In the genomic region with DNA sequence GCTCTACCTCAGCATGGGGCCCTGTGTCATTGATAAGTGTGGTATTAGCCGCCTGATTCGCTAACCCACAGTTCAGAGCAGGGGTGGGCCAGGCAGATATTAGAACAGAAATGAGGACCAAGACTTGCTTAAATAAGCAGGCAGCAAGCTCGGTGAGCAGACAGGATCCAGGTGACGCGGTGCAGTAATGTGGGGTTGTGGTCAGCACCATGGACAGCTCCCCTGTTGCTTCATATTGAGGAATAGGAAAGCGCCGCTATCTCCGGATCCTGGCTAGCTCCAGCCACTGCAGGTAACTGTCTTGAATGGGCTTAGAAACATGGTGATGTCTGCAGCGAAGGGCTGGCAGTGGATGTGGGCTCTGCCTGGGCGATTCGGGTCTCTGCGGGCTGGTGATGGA, we compare ENCODE assay signal across 8 cellular contexts. TPM values are rescaled to one million over a fixed set of nuclear protein-coding genes. Genes with fewer than 3 reads are reported as not detected.
A peak's percentile ranks its signal among the peaks of the same experiment; 100 is the strongest.
DNase-seq lines count a peak whose midpoint lies in the region; ATAC-seq and TF ChIP-seq lines count a peak whose summit lies in the region.

No MANE protein-coding gene starts in this region.

- intact Hi-C loops in activated CD4-positive, alpha-beta T cell treated with anti-CD3 and anti-CD28 coated beads, Interleukin-2, amount 10 ng/mL, durations not matched to agents 24 days and 14 days (cut with micrococcal nuclease), result no loop called here

- in situ Hi-C loops in ACHN (cut with HindIII; ENCODE audit: low pct_ligation_motif_present, low pct_unique_long_range_greater_than_20kb, low sequenced_read_pairs), result no loop called here

- H3K4me3 Mint-ChIP-seq in activated CD4-positive, alpha-beta T cell treated with anti-CD3 and anti-CD28 coated beads, Interleukin-2, amount 10 ng/mL, durations not matched to agents 24 days and 14 days, result no peak overlapping the region
- no peak overlapping the region for H3K4me3 Mint-ChIP-seq in neural crest cell

- DNase-seq in ACHN (peak; percentile 67), HK-2 (ENCODE audit: unreplicated experiment) (peak; percentile 65), neural crest cell (ENCODE audit: low read depth, low spot score) (peak; percentile 80), NCI-H526 (lab: John Stamatoyannopoulos, UW) (no peak), NCI-H2081 (lab: John Stamatoyannopoulos, UW) (no peak)
- DNase-seq in activated CD4-positive, alpha-beta T cell treated with anti-CD3 and anti-CD28 coated beads, Interleukin-2, amount 10 ng/mL, durations not matched to agents 24 days and 14 days, result peak; percentile 87

- ATAC-seq in esophagus mucosa, result peak; percentile 77
- ATAC-seq in HG03135 (IDR thresholded peaks at IDR 0.05; ENCODE audit: unreplicated experiment), result no peak

- H3K27me3 Mint-ChIP-seq in activated CD4-positive, alpha-beta T cell treated with anti-CD3 and anti-CD28 coated beads, Interleukin-2, amount 10 ng/mL, durations not matched to agents 24 days and 14 days, result no peaks in the 10 kb centered on the region
- peaks cover 60% of the 10 kb centered on the region for H3K27me3 Mint-ChIP-seq in neural crest cell (ENCODE audit: low read depth)

- no peak overlapping the region for H3K27ac Mint-ChIP-seq in activated CD4-positive, alpha-beta T cell treated with anti-CD3 and anti-CD28 coated beads, Interleukin-2, amount 10 ng/mL, durations not matched to agents 24 days and 14 days
- no peak overlapping the region for H3K27ac Mint-ChIP-seq in neural crest cell (ENCODE audit: unreplicated experiment)

- H3K36me3 Mint-ChIP-seq in activated CD4-positive, alpha-beta T cell treated with anti-CD3 and anti-CD28 coated beads, Interleukin-2, amount 10 ng/mL, durations not matched to agents 24 days and 14 days (ENCODE audit: low read depth), result no peaks in the 10 kb centered on the region
- no peaks in the 10 kb centered on the region for H3K36me3 Mint-ChIP-seq in neural crest cell (ENCODE audit: low read depth)

- TF ChIP-seq CTCF in neural crest cell (conservative IDR thresholded peaks at IDR 0.05), result no peak

- H3K9me3 Mint-ChIP-seq in activated CD4-positive, alpha-beta T cell treated with anti-CD3 and anti-CD28 coated beads, Interleukin-2, amount 10 ng/mL, durations not matched to agents 24 days and 14 days, result no peaks in the 10 kb centered on the region
- no peaks in the 10 kb centered on the region for H3K9me3 Mint-ChIP-seq in neural crest cell

- H3K4me1 Mint-ChIP-seq in activated CD4-positive, alpha-beta T cell treated with anti-CD3 and anti-CD28 coated beads, Interleukin-2, amount 10 ng/mL, durations not matched to agents 24 days and 14 days, result no peaks in the 10 kb centered on the region
- H3K4me1 Mint-ChIP-seq in neural crest cell, result no peaks in the 10 kb centered on the region

RNA-seq across cellular contexts. Expression of a gene that starts 51.3 kb away (rescaled TPM):
- not detected in 2 replicates for total RNA-seq in activated CD4-positive, alpha-beta T cell treated with anti-CD3 and anti-CD28 coated beads, Interleukin-2, amount 10 ng/mL, durations not matched to agents 24 days and 14 days
- not detected for total RNA-seq in esophagus mucosa
- not detected in 2 replicates for total RNA-seq in neural crest cell

Comparison
In these comparisons a context has a peak if more than half of its experiments do, and no peak if none do; other contexts are left out.
1. DNase-seq: peak in ACHN (single experiment), HK-2 (single experiment), activated CD4-positive, alpha-beta T cell treated with anti-CD3 and anti-CD28 coated beads, Interleukin-2, amount 10 ng/mL, durations not matched to agents 24 days and 14 days (single experiment) and neural crest cell (single experiment); none in NCI-H526 (0 of 2) and NCI-H2081 (0 of 2).